In genomic region chr1:39691383-39692151, GRCh38 we compare ENCODE assay signal across 8 cellular contexts. TPM values are rescaled to one million over a fixed set of nuclear protein-coding genes. Genes with fewer than 3 reads are reported as not detected.
DNase-seq lines count a peak whose midpoint lies in the region; TF ChIP-seq lines count a peak whose summit lies in the region.

Gene HPCAL4 (minus strand): TSS chr1:39691433. CDS start chr1:39684603, 6,830 bp downstream.

- H3K56ac ChIP-seq in H9 (ENCODE audit: insufficient read length, low read depth, low read length) = no peak within 1 kb of the TSS

- H2AK5ac ChIP-seq in H9 (ENCODE audit: insufficient read length, low read length) (no peak within 1 kb of the TSS), trophoblast cell (ENCODE audit: low read length) (no peak within 1 kb of the TSS)

- WGBS in H9 (ENCODE audit: extremely low coverage, insufficient read length, low lambda C conversion rate) = no CpG with 5 or more reads among the region's 47 CpGs
- no CpG with 5 or more reads among the region's 47 CpGs for WGBS in trophoblast cell (ENCODE audit: extremely low coverage, insufficient coverage, insufficient read length)
- 1 to 6% methylated on average over 26 to 34 of the region's 47 CpGs for WGBS in thyroid gland, 2 donors

- peaks cover 12% of the 10 kb centered on the region for H3K23me2 ChIP-seq in H9 (ENCODE audit: insufficient read length, low read depth, low read length, poor library complexity, severe bottlenecking)

- no peak within 1 kb of the TSS for H3K23ac ChIP-seq in H9 (ENCODE audit: insufficient read length, low read depth, low read length)
- no peak within 1 kb of the TSS for H3K23ac ChIP-seq in trophoblast cell (ENCODE audit: low read length)

- no peaks in the 10 kb centered on the region for H3K9me3 Mint-ChIP-seq in H9

- H2BK15ac ChIP-seq in H9 (ENCODE audit: low read depth, low read length) = no peak within 1 kb of the TSS

- no peaks in the 10 kb centered on the region for H3K36me3 ChIP-seq in trophoblast cell (ENCODE audit: control insufficient read depth in 1 of 2, insufficient read depth in 2 of 2, low read length in 2 of 2)
- H3K36me3 ChIP-seq in thyroid gland = no peaks in the 10 kb centered on the region

- H3K18ac ChIP-seq in H9 (ENCODE audit: insufficient read length, low read depth, low read length) (peak within 1 kb of the TSS; percentile 66), trophoblast cell (ENCODE audit: low read length) (no peak within 1 kb of the TSS)

- H2BK120ac ChIP-seq in H9 (ENCODE audit: low read depth, low read length, poor library complexity, severe bottlenecking) (no peak within 1 kb of the TSS), trophoblast cell (ENCODE audit: insufficient read depth, low read length, poor library complexity) (no peak within 1 kb of the TSS)

- DNase-seq in DMS153 treated with DMSO at 0.1 percent for 48 hours (lab: John Stamatoyannopoulos, UW; ENCODE audit: unreplicated experiment) (peak; percentile 99), H9 (peak; percentile 97), NB4 (ENCODE audit: low read depth) (peak; percentile 66), SW 1271 (lab: John Stamatoyannopoulos, UW) (peak; percentile 47 to 55), cardiac septum (ENCODE audit: low spot score) (peak; percentile 90), trophoblast cell (peak; percentile 86 to 91), thyroid gland (peak; percentile 97)
- peak; percentile 76 for DNase-seq in activated naive CD8-positive, alpha-beta T cell treated with anti-CD3 and anti-CD28 coated beads, Interleukin-2, amount 50 U/mL, for 16 hours (ENCODE audit: low read depth, low spot score)

- no peak within 1 kb of the TSS for H4K12ac ChIP-seq in trophoblast cell (ENCODE audit: low read depth, low read length)

- peak within 1 kb of the TSS; percentile 7 to 74; a peak in 4 of 5 replicates for H3K4me3 Mint-ChIP-seq in H9

- no peak within 1 kb of the TSS for H3T11ph ChIP-seq in H9 (ENCODE audit: low read length)

- H4K5ac ChIP-seq in H9 (ENCODE audit: insufficient read length, low read depth, low read length) = no peak within 1 kb of the TSS

- TF ChIP-seq POLR2A in NB4 (IDR thresholded peaks at IDR 0.05; ENCODE audit: extremely low read depth, insufficient read length) = no peak
- TF ChIP-seq POLR2A in thyroid gland (IDR thresholded peaks at IDR 0.05) = peak in 1 of 2 donors; percentile 70

- H3K4ac ChIP-seq in H9 (ENCODE audit: low read depth, low read length) (no peak within 1 kb of the TSS), trophoblast cell (ENCODE audit: low read depth, low read length) (no peak within 1 kb of the TSS)

- H3K14ac ChIP-seq in H9 (ENCODE audit: insufficient read depth, low read length) = peak within 1 kb of the TSS; percentile 14; the same call in 1 of the 2 replicates
- H3K14ac ChIP-seq in trophoblast cell (ENCODE audit: low read length) = no peak within 1 kb of the TSS

- H3K36me3 Mint-ChIP-seq in H9 (ENCODE audit: insufficient read depth in 1 of 3, low read depth in 3 of 3) = no peaks in the 10 kb centered on the region

- H3K79me2 ChIP-seq in H9 (ENCODE audit: insufficient read depth, low read length) (no peaks in the 10 kb centered on the region), trophoblast cell (ENCODE audit: control insufficient read depth, insufficient read depth, low read length, poor library complexity) (no peaks in the 10 kb centered on the region)

- H3K27ac Mint-ChIP-seq in H9 = no peak within 1 kb of the TSS

- no peak within 1 kb of the TSS for H4K91ac ChIP-seq in H9 (ENCODE audit: insufficient read length, low read depth, low read length)
- no peak within 1 kb of the TSS for H4K91ac ChIP-seq in trophoblast cell (ENCODE audit: low read depth, low read length)

- no peak within 1 kb of the TSS for H4K8ac ChIP-seq in H9 (replicated peaks; ENCODE audit: insufficient read length, low read depth, low read length)
- H4K8ac ChIP-seq in trophoblast cell (ENCODE audit: low read depth, low read length) = no peak within 1 kb of the TSS

- H3K4me1 Mint-ChIP-seq in H9 = peaks cover 6 to 15% of the 10 kb centered on the region in 2 experiments

- H3K4me3 ChIP-seq in NB4 (ENCODE audit: low read depth, low read length) (no peak within 1 kb of the TSS), trophoblast cell (ENCODE audit: low read depth, low read length) (no peak within 1 kb of the TSS), thyroid gland (replicated peaks in 1 of 3) (peak within 1 kb of the TSS in 1 of 3 donors; percentile 24)

- H3K27me3 ChIP-seq in H9 (ENCODE audit: insufficient read depth, low read length) = peaks cover 86% of the 10 kb centered on the region
- peaks cover 52% of the 10 kb centered on the region for H3K27me3 ChIP-seq in trophoblast cell (ENCODE audit: insufficient read depth, low read length)
- no peaks in the 10 kb centered on the region for H3K27me3 ChIP-seq in thyroid gland

- no peaks in the 10 kb centered on the region for H3K9me3 ChIP-seq in H9 (ENCODE audit: control insufficient read depth, low read depth, low read length)
- H3K9me3 ChIP-seq in trophoblast cell (ENCODE audit: insufficient read depth, low read depth, low read length) = peaks cover 10% of the 10 kb centered on the region
- no peaks in the 10 kb centered on the region for H3K9me3 ChIP-seq in thyroid gland

- no peaks in the 10 kb centered on the region for H4K20me1 ChIP-seq in H9 (ENCODE audit: control insufficient read depth, insufficient read depth, insufficient read length)

- H2BK5ac ChIP-seq in H9 (ENCODE audit: insufficient read length, low read length) (no peak within 1 kb of the TSS), trophoblast cell (ENCODE audit: low read depth, low read length, poor library complexity) (no peak within 1 kb of the TSS)

- no peaks in the 10 kb centered on the region for H3K4me1 ChIP-seq in H9 (ENCODE audit: insufficient read depth, low read length)
- peaks cover 11 to 12% of the 10 kb centered on the region in 2 experiments for H3K4me1 ChIP-seq in trophoblast cell (ENCODE audit: control insufficient read depth in 1 of 2, insufficient read depth in 2 of 2, low read length in 2 of 2)
- peaks cover 13 to 19% of the 10 kb centered on the region in 2 donors for H3K4me1 ChIP-seq in thyroid gland

- H2AFZ ChIP-seq in H9 (ENCODE audit: low read length) = no peak within 1 kb of the TSS
- peak within 1 kb of the TSS; percentile 24 for H2AFZ ChIP-seq in trophoblast cell (ENCODE audit: insufficient read depth, low read length, poor library complexity)

- TF ChIP-seq CTCF in H9 (conservative IDR thresholded peaks at IDR 0.05) = no peak
- TF ChIP-seq CTCF in NB4 (IDR thresholded peaks at IDR 0.05; ENCODE audit: low read depth, low read length) = no peak
- TF ChIP-seq CTCF in thyroid gland (IDR thresholded peaks at IDR 0.05) = no peak

- H2BK12ac ChIP-seq in H9 (ENCODE audit: insufficient read length, low read depth, low read length) (no peak within 1 kb of the TSS), trophoblast cell (ENCODE audit: low read length) (no peak within 1 kb of the TSS)

- intact Hi-C loops in cardiac septum (cut with DNase I) = no loop called here
- intact Hi-C loops in thyroid gland (cut with DNase I) = no loop called here

- H3K79me1 ChIP-seq in H9 (ENCODE audit: insufficient read depth, low read depth, low read length, poor library complexity, severe bottlenecking) (no peaks in the 10 kb centered on the region), trophoblast cell (ENCODE audit: low read length) (no peaks in the 10 kb centered on the region)

- peak within 1 kb of the TSS; percentile 32 for H3K4me2 ChIP-seq in H9 (ENCODE audit: insufficient read depth, insufficient read length, low read length)
- H3K4me2 ChIP-seq in trophoblast cell (ENCODE audit: low read length) = peak within 1 kb of the TSS; percentile 75

- H3K27ac ChIP-seq in H9 (ENCODE audit: insufficient read length, low read depth, low read length) (no peak within 1 kb of the TSS), trophoblast cell (ENCODE audit: low read depth, low read length) (no peak within 1 kb of the TSS), thyroid gland (no peak within 1 kb of the TSS)

- H3K9ac ChIP-seq in H9 (ENCODE audit: extremely low read depth, insufficient read length, low read length) = no peak within 1 kb of the TSS
- H3K9ac ChIP-seq in trophoblast cell (ENCODE audit: low read length) = no peak within 1 kb of the TSS

- peaks cover 100% of the 10 kb centered on the region for H3K27me3 Mint-ChIP-seq in H9 (ENCODE audit: low read depth)

- no peak within 1 kb of the TSS for H2BK20ac ChIP-seq in H9 (ENCODE audit: low read depth, low read length, poor library complexity, severe bottlenecking)

RNA-seq across cellular contexts. Expression of gene HPCAL4, which starts in this region (rescaled TPM):
- 0.15 TPM in 2 replicates for total RNA-seq in H9 (2021)
- 0.05 TPM for total RNA-seq in cardiac septum
- 0.40 and 0.47 TPM in 2 replicates for polyA plus RNA-seq in trophoblast cell (2013)
- under 1 TPM; 0.11 to 0.83 (median 0.29) TPM for total RNA-seq in thyroid gland

Comparison
In these comparisons a context has a peak if more than half of its experiments do, and no peak if none do; other contexts are left out.
1. Peak in DNase-seq and H3K4me2 ChIP-seq in H9; RNA of the gene not detected or under 1 TPM.
2. Peak in DNase-seq in cardiac septum; RNA of the gene not detected or under 1 TPM.
3. Peak in DNase-seq in thyroid gland; RNA of the gene not detected or under 1 TPM.